7 cellular contexts compared by ENCODE assay signal in the genomic region with DNA sequence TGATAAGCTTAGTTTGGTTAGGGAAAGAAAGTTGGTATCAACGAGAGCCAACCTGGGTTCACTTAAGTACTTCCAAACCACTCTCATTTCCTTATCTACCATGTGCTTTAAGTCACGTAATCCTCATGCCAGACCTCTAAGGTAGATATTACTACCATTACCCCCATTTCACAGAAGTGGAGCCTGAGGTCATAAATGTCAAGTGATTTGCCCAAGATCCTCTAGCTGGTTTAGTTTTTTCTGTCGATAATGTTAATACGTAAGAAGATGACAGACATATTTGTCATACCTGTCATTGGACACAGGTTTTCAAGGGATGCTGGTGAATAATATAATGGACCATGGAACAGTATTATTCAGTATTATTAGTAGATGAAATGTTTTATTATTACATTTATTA.
"Had no signal": no experiment of that assay in that cellular context is flagged by ENCODE, and none has a peak within 500 bp of the region (broad histone marks: within the 10 kb centered on the region; RNA-seq: fewer than 3 reads in every experiment).

No MANE protein-coding gene starts in this region.

- H3K4me2 ChIP-seq: KMS-11 had no signal

- H3K9ac ChIP-seq: KMS-11 had no signal

- H3K27me3 Mint-ChIP-seq: IgD-negative memory B cell had no signal

- H3K36me3 Mint-ChIP-seq: IgD-negative memory B cell had no signal

- H3K4me3 Mint-ChIP-seq: IgD-negative memory B cell had no signal

- H3K27ac Mint-ChIP-seq: IgD-negative memory B cell had no signal

- DNase-seq: IMR-90, KBM-7, KG1 had no signal

- FAIRE-seq: HTR-8/SVneo had no signal

- H3K27ac ChIP-seq: HL-60, KMS-11 had no signal

- H3K9me3 Mint-ChIP-seq: IgD-negative memory B cell had no signal
